13 cellular contexts compared by ENCODE assay signal in the genomic region with DNA sequence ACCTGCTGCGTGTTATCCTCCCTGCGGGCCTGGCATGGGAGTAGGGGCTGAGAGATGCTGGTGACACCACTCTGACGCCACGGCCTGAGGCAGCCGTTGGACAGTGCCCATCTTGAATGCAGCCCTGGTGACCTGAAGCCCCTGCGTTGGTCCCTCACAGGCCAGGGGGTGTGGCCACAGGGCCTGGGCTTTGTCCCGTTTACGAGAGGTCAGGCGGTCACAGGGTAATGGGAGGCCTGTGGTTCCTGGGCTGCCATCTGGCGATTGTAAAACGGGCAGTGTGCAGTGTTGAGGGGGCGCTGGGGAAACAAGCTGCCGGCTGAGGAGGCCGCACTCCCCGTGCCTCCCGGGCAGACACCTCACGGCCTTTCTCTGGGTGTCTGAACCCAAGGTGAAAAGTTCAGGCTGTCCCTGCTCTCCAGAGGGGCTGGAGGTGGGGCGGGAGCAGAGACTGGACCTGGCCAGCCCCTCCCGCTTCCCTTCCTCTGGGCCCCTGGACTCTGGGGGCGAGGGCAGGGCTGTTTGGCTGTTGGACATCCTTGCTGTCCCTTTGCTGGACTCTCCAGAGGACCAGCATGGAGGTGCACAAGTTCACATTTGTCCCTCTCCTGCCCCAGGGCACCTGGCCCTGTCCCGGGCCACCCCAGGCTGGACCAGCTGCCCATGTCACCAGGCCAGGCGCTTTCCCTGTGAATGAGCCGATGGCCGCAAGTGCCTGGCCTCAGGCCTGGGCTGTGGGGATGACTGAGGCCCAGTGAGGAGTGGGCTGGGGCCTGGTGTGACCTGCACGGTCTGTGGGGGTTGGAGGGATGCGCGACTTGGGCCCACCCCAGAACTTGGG. TPM values are rescaled to one million over a fixed set of nuclear protein-coding genes. Genes with fewer than 3 reads are reported as not detected.
DNase-seq lines count a peak whose midpoint lies in the region; ATAC-seq and TF ChIP-seq lines count a peak whose summit lies in the region.
"Had no signal": no experiment of that assay in that cellular context is flagged by ENCODE, and none has a peak within 500 bp of the region (broad histone marks: within the 10 kb centered on the region; RNA-seq: fewer than 3 reads in every experiment).

No MANE protein-coding gene starts in this region.

- H3K9ac ChIP-seq in mesendoderm (ENCODE audit: low read length) (no peak overlapping the region), MM.1S (ENCODE audit: low read length) (no peak overlapping the region)

- no peak for TF ChIP-seq CTCF in Panc1 (IDR thresholded peaks at IDR 0.05)
- no peak for TF ChIP-seq CTCF in MM.1S (IDR thresholded peaks at IDR 0.05; ENCODE audit: low read length)

- H3K4me3 Mint-ChIP-seq in stimulated activated effector memory CD8-positive, alpha-beta T cell treated with anti-CD3 and anti-CD28 coated beads, Interleukin-12 subunit alpha, Interleukin-12 subunit beta, amount 100 ng/mL, for 72 hours: no peak overlapping the region
- H3K4me3 Mint-ChIP-seq: activated CD4-positive, alpha-beta T cell treated with anti-CD3 and anti-CD28 coated beads, Interleukin-2, amount 10 ng/mL, durations not matched to agents 7 days and 5 days had no signal

- no peak overlapping the region for H4K8ac ChIP-seq in mesendoderm (ENCODE audit: low read depth, low read length)

- H3K36me3 ChIP-seq in Panc1 (ENCODE audit: control insufficient read depth, insufficient read depth, low read length) (no peaks in the 10 kb centered on the region), esophagus (ENCODE audit: control insufficient read depth in 2 of 2, insufficient read depth in 2 of 2, low read length in 1 of 2) (peaks cover 0 to 7% of the 10 kb centered on the region in 2 donors), mesendoderm (ENCODE audit: control insufficient read depth, insufficient read depth, low read length) (no peaks in the 10 kb centered on the region), MM.1S (replicated peaks; ENCODE audit: insufficient read depth, low read length) (no peaks in the 10 kb centered on the region)
- H3K36me3 ChIP-seq: neutrophil, SJCRH30 had no signal

- CTCF ChIA-PET in Panc1 (lab: Charles Lee): interaction anchor here (0.7 kb wide), 1 partner anchor 76 kb away, joined by 3 read pairs; a partner anchor contains a TSS

- H3K27me3 ChIP-seq in Panc1 (ENCODE audit: control insufficient read depth, insufficient read depth, low read length): no peaks in the 10 kb centered on the region
- H3K27me3 ChIP-seq in esophagus (ENCODE audit: control insufficient read depth in 1 of 2, insufficient read depth in 2 of 2, low read length in 2 of 2): no peaks in the 10 kb centered on the region
- H3K27me3 ChIP-seq in mesendoderm (ENCODE audit: insufficient read depth, low read length, poor library complexity): no peaks in the 10 kb centered on the region
- no peaks in the 10 kb centered on the region for H3K27me3 ChIP-seq in MM.1S (replicated peaks; ENCODE audit: insufficient read depth, low read length)
- H3K27me3 ChIP-seq: neutrophil, SJCRH30 had no signal

- DNase-seq in Panc1 (ENCODE audit: low read depth, low spot score): no peak
- no peak for DNase-seq in mesendoderm
- no peak for DNase-seq in stimulated activated effector memory CD8-positive, alpha-beta T cell treated with anti-CD3 and anti-CD28 coated beads, Interleukin-12 subunit alpha, Interleukin-12 subunit beta, amount 100 ng/mL, for 72 hours (ENCODE audit: low spot score in 2 of 2)
- no peak for DNase-seq in NCI-H446 (lab: John Stamatoyannopoulos, UW)
- DNase-seq in NCI-H2196 treated with DMSO at 0.1 percent for 48 hours (lab: John Stamatoyannopoulos, UW; ENCODE audit: unreplicated experiment): no peak
- no peak for DNase-seq in MM.1S
- DNase-seq: activated CD4-positive, alpha-beta T cell treated with anti-CD3 and anti-CD28 coated beads, Interleukin-2, amount 10 ng/mL, durations not matched to agents 7 days and 5 days; NCI-H510A; stimulated activated CD4-positive, alpha-beta T cell treated with anti-CD3 and anti-CD28 coated beads, Interleukin-4, amount 100 ng/mL, for 4 hours had no signal

- H2BK15ac ChIP-seq in mesendoderm (replicated peaks; ENCODE audit: low read depth): no peak overlapping the region

- H3K9me3 ChIP-seq in Panc1 (ENCODE audit: control insufficient read depth, insufficient read depth, low read depth, low read length): no peaks in the 10 kb centered on the region
- H3K9me3 ChIP-seq in esophagus (ENCODE audit: control insufficient read depth in 2 of 2, insufficient read depth in 1 of 2, low read depth in 1 of 2, low read length in 1 of 2): no peaks in the 10 kb centered on the region
- no peaks in the 10 kb centered on the region for H3K9me3 ChIP-seq in MM.1S (replicated peaks; ENCODE audit: insufficient read depth, low read length)
- H3K9me3 ChIP-seq: neutrophil, SJCRH30 had no signal

- 67 to 70% methylated on average over 27 of the region's 27 CpGs for WGBS in esophagus, 2 donors
- WGBS in mesendoderm (ENCODE audit: extremely low coverage, insufficient coverage, low lambda C conversion rate): no CpG with 5 or more reads among the region's 27 CpGs

- H3K4me2 ChIP-seq in mesendoderm (ENCODE audit: low read length) (no peak overlapping the region), MM.1S (ENCODE audit: low read depth, low read length) (no peak overlapping the region)

- no peak overlapping the region for H3K4ac ChIP-seq in mesendoderm (ENCODE audit: low read depth, low read length)

- POLR2A ChIA-PET in Panc1 (lab: Charles Lee): no interaction called here

- H3K27ac ChIP-seq in Panc1 (ENCODE audit: low read length): 0 out of 2 replicates have a peak overlapping the region, but pooled peaks have one; percentile 29
- peak overlapping the region; percentile 24 to 27 for H3K27ac ChIP-seq in esophagus (ENCODE audit: low read depth in 2 of 2, low read length in 1 of 2)
- no peak overlapping the region for H3K27ac ChIP-seq in mesendoderm (ENCODE audit: low read depth, low read length)
- H3K27ac ChIP-seq in MM.1S (ENCODE audit: low read length): no peak overlapping the region
- H3K27ac ChIP-seq: neutrophil, SJCRH30 had no signal

- intact Hi-C loops in Panc1 (cut with micrococcal nuclease; ENCODE audit: unreplicated experiment): no loop called here

- no TSS peak for BruUV-seq in Panc1 (replicated peaks; lab: Mats Ljungman, UMichigan)

- ATAC-seq in Panc1: peak; percentile 31; the same call in 1 of the 2 replicates
- no peak for ATAC-seq in stimulated activated effector memory CD8-positive, alpha-beta T cell treated with anti-CD3 and anti-CD28 coated beads, Interleukin-12 subunit alpha, Interleukin-12 subunit beta, amount 100 ng/mL, for 72 hours
- ATAC-seq in activated CD4-positive, CD25-positive, alpha-beta regulatory T cell treated with anti-CD3 and anti-CD28 coated beads, Interleukin-2, amount 50 U/mL, for 24 hours: no peak

- H2BK120ac ChIP-seq in mesendoderm (ENCODE audit: low read depth, low read length): no peak overlapping the region

- peak overlapping the region; percentile 59 for H3K23ac ChIP-seq in mesendoderm (ENCODE audit: low read length)

- peak overlapping the region; percentile 25 for H3K56ac ChIP-seq in mesendoderm (ENCODE audit: low read length)

- no peak overlapping the region for H4K5ac ChIP-seq in mesendoderm (ENCODE audit: low read length)

- in situ Hi-C loops in Panc1 (cut with HindIII; ENCODE audit: low pct_unique_long_range_greater_than_20kb, low sequenced_read_pairs): no loop called here

- no peaks in the 10 kb centered on the region for H3K9me2 ChIP-seq in MM.1S (replicated peaks; ENCODE audit: insufficient read depth, low read length)

- H2AK5ac ChIP-seq in mesendoderm (ENCODE audit: low read length): no peak overlapping the region

- H3F3A ChIP-seq in MM.1S (ENCODE audit: insufficient read depth, low read length): no peaks in the 10 kb centered on the region

- H3K9me3 Mint-ChIP-seq in stimulated activated effector memory CD8-positive, alpha-beta T cell treated with anti-CD3 and anti-CD28 coated beads, Interleukin-12 subunit alpha, Interleukin-12 subunit beta, amount 100 ng/mL, for 72 hours: no peaks in the 10 kb centered on the region
- H3K9me3 Mint-ChIP-seq: activated CD4-positive, alpha-beta T cell treated with anti-CD3 and anti-CD28 coated beads, Interleukin-2, amount 10 ng/mL, durations not matched to agents 7 days and 5 days had no signal

- no peak overlapping the region for H3K18ac ChIP-seq in mesendoderm (ENCODE audit: low read length)

- peaks cover 6% of the 10 kb centered on the region for H3K36me3 Mint-ChIP-seq in stimulated activated effector memory CD8-positive, alpha-beta T cell treated with anti-CD3 and anti-CD28 coated beads, Interleukin-12 subunit alpha, Interleukin-12 subunit beta, amount 100 ng/mL, for 72 hours

- H3K79me2 ChIP-seq in mesendoderm (ENCODE audit: control insufficient read depth, insufficient read depth, low read length) (peaks cover 97% of the 10 kb centered on the region), MM.1S (ENCODE audit: low read length) (peaks cover 34% of the 10 kb centered on the region)

- H2BK5ac ChIP-seq in mesendoderm (ENCODE audit: low read length): no peak overlapping the region

- H2AFZ ChIP-seq in MM.1S (ENCODE audit: low read length): no peak overlapping the region

- H3K4me1 ChIP-seq in Panc1 (ENCODE audit: control insufficient read depth, insufficient read depth, low read length): peaks cover 28% of the 10 kb centered on the region
- peaks cover 45 to 63% of the 10 kb centered on the region in 2 donors for H3K4me1 ChIP-seq in esophagus (ENCODE audit: control insufficient read depth in 2 of 2, insufficient read depth in 2 of 2, low read length in 1 of 2)
- peaks cover 3% of the 10 kb centered on the region for H3K4me1 ChIP-seq in mesendoderm (ENCODE audit: control insufficient read depth, low read depth, low read length)
- H3K4me1 ChIP-seq in MM.1S (ENCODE audit: low read length): no peaks in the 10 kb centered on the region

- H3K4me1 Mint-ChIP-seq in stimulated activated effector memory CD8-positive, alpha-beta T cell treated with anti-CD3 and anti-CD28 coated beads, Interleukin-12 subunit alpha, Interleukin-12 subunit beta, amount 100 ng/mL, for 72 hours: peaks cover 54% of the 10 kb centered on the region

- H3K79me1 ChIP-seq in mesendoderm (ENCODE audit: low read length): peaks cover 21% of the 10 kb centered on the region

- H3K4me3 ChIP-seq in Panc1 (ENCODE audit: low read depth in 2 of 2, low read length in 2 of 2) (no peak overlapping the region), esophagus (ENCODE audit: low read depth in 1 of 2, low read length in 2 of 2) (no peak overlapping the region), mesendoderm (ENCODE audit: low read length) (no peak overlapping the region), MM.1S (ENCODE audit: low read length) (no peak overlapping the region)
- H3K4me3 ChIP-seq: SJCRH30 had no signal

- H4K20me1 ChIP-seq in MM.1S (ENCODE audit: insufficient read depth, low read length): no peaks in the 10 kb centered on the region

- H3K27ac Mint-ChIP-seq in stimulated activated effector memory CD8-positive, alpha-beta T cell treated with anti-CD3 and anti-CD28 coated beads, Interleukin-12 subunit alpha, Interleukin-12 subunit beta, amount 100 ng/mL, for 72 hours: peak overlapping the region; percentile 48
- H3K27ac Mint-ChIP-seq: activated CD4-positive, alpha-beta T cell treated with anti-CD3 and anti-CD28 coated beads, Interleukin-2, amount 10 ng/mL, durations not matched to agents 7 days and 5 days had no signal

RNA-seq across cellular contexts. Expression of a gene that starts 42.4 kb away (rescaled TPM):
- 63.2 TPM for total RNA-seq in Panc1 (2021; ENCODE audit: unreplicated experiment)
- 35.0 TPM for polyA plus RNA-seq in Panc1 (2012; ENCODE audit: insufficient read length)
- 10 to 100 TPM; 11.5 to 12.8 TPM for polyA plus RNA-seq in esophagus
- 48.1 TPM for polyA plus RNA-seq in mesendoderm (2013, experiment 1 of 2)
- 51.1 TPM for polyA plus RNA-seq in mesendoderm (2013, experiment 2 of 2)

Comparison
In these comparisons a context has a peak if more than half of its experiments do, and no peak if none do; other contexts are left out.
1. H3K27ac ChIP-seq: peak in Panc1 (single experiment) and esophagus (2 of 2); none in mesendoderm (single experiment) and MM.1S (single experiment).